In genomic region chr19:40305403-40305802, GRCh38 we compare ENCODE assay signal across 9 cellular contexts. TPM values are rescaled to one million over a fixed set of nuclear protein-coding genes. Genes with fewer than 3 reads are reported as not detected.
DNase-seq lines count a peak whose midpoint lies in the region; ATAC-seq, FAIRE-seq and TF ChIP-seq lines count a peak whose summit lies in the region.
"Had no signal": no experiment of that assay in that cellular context is flagged by ENCODE, and none has a peak within 500 bp of the region (broad histone marks: within the 10 kb centered on the region; RNA-seq: fewer than 3 reads in every experiment).

No MANE protein-coding gene starts in this region.

- no peak overlapping the region for H3K4me3 ChIP-seq in MM.1S (ENCODE audit: low read length)
- H3K4me3 ChIP-seq in SJSA1 = no peak overlapping the region
- no peak overlapping the region for H3K4me3 ChIP-seq in upper lobe of right lung

- DNase-seq in DMS79 treated with DMSO at 0.1 percent for 48 hours (lab: John Stamatoyannopoulos, UW) = peak; percentile 86
- peak; percentile 83 for DNase-seq in MM.1S
- DNase-seq in SJSA1 (ENCODE audit: low read depth in 1 of 2, low spot score in 2 of 2) = peak; percentile 31 to 79
- DNase-seq in activated effector memory CD4-positive, alpha-beta T cell treated with Interleukin-2 at 50 U/mL for 16 hours = peak; percentile 44
- DNase-seq in frontal cortex (ENCODE audit: low spot score in 2 of 2) = peak; percentile 58 to 83
- peak; percentile 54 to 97 (median 82) for DNase-seq in posterior cingulate gyrus
- DNase-seq in upper lobe of right lung = peak; percentile 78

- no peak overlapping the region for H2AFZ ChIP-seq in MM.1S (ENCODE audit: low read length)

- no peak overlapping the region for H3K4me2 ChIP-seq in MM.1S (ENCODE audit: low read depth, low read length)

- no peaks in the 10 kb centered on the region for H3K79me2 ChIP-seq in MM.1S (ENCODE audit: low read length)

- H3K4me1 ChIP-seq in MM.1S (ENCODE audit: low read length) (no peaks in the 10 kb centered on the region), SJSA1 (replicated peaks) (no peaks in the 10 kb centered on the region), upper lobe of right lung (no peaks in the 10 kb centered on the region)

- no peaks in the 10 kb centered on the region for H3K9me3 ChIP-seq in MM.1S (replicated peaks; ENCODE audit: insufficient read depth, low read length)
- no peaks in the 10 kb centered on the region for H3K9me3 ChIP-seq in SJSA1 (replicated peaks)
- no peaks in the 10 kb centered on the region for H3K9me3 ChIP-seq in upper lobe of right lung

- FAIRE-seq in frontal cortex (lab: Jason Lieb, UNC) = peak; percentile 70
- FAIRE-seq: colon had no signal

- H3K9ac ChIP-seq in MM.1S (ENCODE audit: low read length) = no peak overlapping the region

- no peaks in the 10 kb centered on the region for H3F3A ChIP-seq in MM.1S (ENCODE audit: insufficient read depth, low read length)

- TF ChIP-seq CTCF in MM.1S (IDR thresholded peaks at IDR 0.05; ENCODE audit: low read length) = peak; percentile 77
- TF ChIP-seq CTCF in upper lobe of right lung (IDR thresholded peaks at IDR 0.05) = peak; percentile 77

- intact Hi-C loops in posterior cingulate gyrus (cut with DNase I) (loop anchor here (5.0 to 10.0 kb wide), 3 partner anchors 119 to 329 kb away; partner anchors contain the start of gene SERTAD1), upper lobe of right lung (cut with DNase I) (no loop called here)

- H3K9me2 ChIP-seq in MM.1S (replicated peaks; ENCODE audit: insufficient read depth, low read length) = no peaks in the 10 kb centered on the region

- no peaks in the 10 kb centered on the region for H3K36me3 ChIP-seq in MM.1S (replicated peaks; ENCODE audit: insufficient read depth, low read length)
- no peaks in the 10 kb centered on the region for H3K36me3 ChIP-seq in SJSA1
- H3K36me3 ChIP-seq in upper lobe of right lung = no peaks in the 10 kb centered on the region

- H3K27ac ChIP-seq in MM.1S (ENCODE audit: low read length) (no peak overlapping the region), SJSA1 (no peak overlapping the region), upper lobe of right lung (no peak overlapping the region)

- ATAC-seq in upper lobe of right lung (peak; percentile 94), GM19397 (IDR thresholded peaks at IDR 0.05; ENCODE audit: unreplicated experiment) (no peak)

- H3K27me3 ChIP-seq in MM.1S (replicated peaks; ENCODE audit: insufficient read depth, low read length) (no peaks in the 10 kb centered on the region), SJSA1 (replicated peaks) (no peaks in the 10 kb centered on the region), upper lobe of right lung (no peaks in the 10 kb centered on the region)

- no peaks in the 10 kb centered on the region for H4K20me1 ChIP-seq in MM.1S (ENCODE audit: insufficient read depth, low read length)

RNA-seq across cellular contexts. Expression of gene AKT2, which starts 20.3 kb away (rescaled TPM):
- 64.6 and 71.9 TPM in 2 replicates for total RNA-seq in SJSA1 (2014; rRNA removed; shearing (Covaris generic))
- 34.6 TPM for total RNA-seq in frontal cortex
- 103 TPM for total RNA-seq in upper lobe of right lung

RNA-seq across cellular contexts. Expression of gene C19orf47, which starts 42.8 kb away (rescaled TPM):
- total RNA-seq in SJSA1 (2014; rRNA removed; shearing (Covaris generic)) = 11.6 and 41.7 TPM in 2 replicates
- total RNA-seq in frontal cortex (9.8 TPM), upper lobe of right lung (16.1 TPM)

RNA-seq across cellular contexts. Expression of gene PLD3, which starts 43.1 kb away (rescaled TPM):
- 208 and 270 TPM in 2 replicates for total RNA-seq in SJSA1 (2014; rRNA removed; shearing (Covaris generic))
- total RNA-seq in frontal cortex (112 TPM), upper lobe of right lung (432 TPM)
